In genomic region chr6:88741939-88742338, GRCh38 we compare ENCODE assay signal across 23 cellular contexts.
"Had no signal": no experiment of that assay in that cellular context is flagged by ENCODE, and none has a peak within 500 bp of the region (broad histone marks: within the 10 kb centered on the region; RNA-seq: fewer than 3 reads in every experiment).

No MANE protein-coding gene starts in this region.

- H3K36me3 ChIP-seq: esophagus muscularis mucosa, gastroesophageal sphincter, heart left ventricle, lower lobe of right lung had no signal

- H3K4me1 ChIP-seq: esophagus muscularis mucosa, foreskin keratinocyte, gastroesophageal sphincter, heart left ventricle, lower lobe of right lung had no signal

- H3K9me3 ChIP-seq: esophagus muscularis mucosa, gastroesophageal sphincter, lower lobe of right lung, mucosa of descending colon had no signal

- H3K4me3 ChIP-seq: coronary artery, dorsolateral prefrontal cortex, esophagus muscularis mucosa, gastroesophageal sphincter, heart left ventricle, hepatocyte, lower lobe of right lung, mucosa of descending colon had no signal

- DNase-seq: dermis blood vessel endothelial cell; dorsolateral prefrontal cortex; effector CD4-positive, alpha-beta T cell; effector memory CD4-positive, alpha-beta T cell; foreskin keratinocyte; heart left ventricle; hypothalamus; immature natural killer cell; islet precursor cell; kidney; kidney glomerular epithelial cell; left colon; left ventricle myocardium superior; lower lobe of right lung; mesenchymal stem cell; mucosa of descending colon; naive B cell had no signal

- H3K27ac ChIP-seq: coronary artery, dorsolateral prefrontal cortex, esophagus muscularis mucosa, foreskin keratinocyte, gastroesophageal sphincter, heart left ventricle, hepatocyte, lower lobe of right lung had no signal

- H3K4me2 ChIP-seq: hepatocyte had no signal

- H3K79me2 ChIP-seq: hepatocyte had no signal

- ATAC-seq: foreskin keratinocyte, gastroesophageal sphincter, heart left ventricle, left colon, left lobe of liver, left ventricle myocardium superior, lower lobe of right lung, mucosa of descending colon had no signal

- H3K27me3 ChIP-seq: dorsolateral prefrontal cortex, esophagus muscularis mucosa, foreskin keratinocyte, gastroesophageal sphincter, heart left ventricle, hepatocyte had no signal

- FAIRE-seq: colon, kidney had no signal

- H2AFZ ChIP-seq: hepatocyte had no signal
